8 cellular contexts compared by ENCODE assay signal in the genomic region with DNA sequence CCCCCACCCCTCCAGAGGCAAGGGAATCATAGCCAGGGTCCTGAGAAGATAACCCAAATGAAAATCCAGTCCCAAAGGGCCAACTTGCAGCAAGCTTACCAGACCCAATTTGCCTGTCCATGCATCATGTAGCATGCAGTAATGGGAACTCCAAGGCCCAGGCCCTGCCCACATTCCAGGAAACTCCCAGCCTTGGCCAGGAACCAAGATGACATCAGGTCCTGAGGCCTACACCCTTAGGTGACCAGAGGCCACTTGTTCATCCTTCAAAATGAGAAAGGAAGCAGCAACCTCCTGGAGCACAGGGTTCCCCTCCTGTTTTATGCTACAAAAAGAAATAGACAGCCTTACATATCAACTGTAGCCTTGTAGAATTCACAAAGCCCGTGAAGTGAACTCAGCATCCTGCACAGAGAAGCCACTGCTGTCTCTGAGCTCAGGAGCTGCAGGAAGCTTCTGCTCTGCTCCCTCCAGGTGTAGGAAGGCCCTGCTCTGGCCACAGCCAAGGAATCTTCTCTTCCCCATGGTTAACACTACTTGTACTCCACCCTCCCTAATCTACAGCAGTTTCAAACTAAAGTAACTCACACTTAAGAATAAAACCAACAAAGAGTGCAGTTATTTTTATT. TPM values are rescaled to one million over a fixed set of nuclear protein-coding genes. Genes with fewer than 3 reads are reported as not detected.
A peak's percentile ranks its signal among the peaks of the same experiment; 100 is the strongest.
DNase-seq lines count a peak whose midpoint lies in the region; ATAC-seq and TF ChIP-seq lines count a peak whose summit lies in the region.

No MANE protein-coding gene starts in this region.

- H3K4me3 ChIP-seq in foreskin fibroblast (ENCODE audit: low read depth in 1 of 2, low read length in 2 of 2), result no peak overlapping the region
- H3K4me3 ChIP-seq in trophoblast cell (ENCODE audit: low read depth, low read length), result no peak overlapping the region
- no peak overlapping the region for H3K4me3 ChIP-seq in MM.1S (ENCODE audit: low read length)

- no peak overlapping the region for H2AK5ac ChIP-seq in trophoblast cell (ENCODE audit: low read length)

- H3K9me3 Mint-ChIP-seq in activated naive CD4-positive, alpha-beta T cell treated with anti-CD3 and anti-CD28 coated beads, Interleukin-2, amount 10 ng/mL, durations not matched to agents 7 days and 5 days, result no peaks in the 10 kb centered on the region

- no peaks in the 10 kb centered on the region for H3K79me2 ChIP-seq in trophoblast cell (ENCODE audit: control insufficient read depth, insufficient read depth, low read length, poor library complexity)
- no peaks in the 10 kb centered on the region for H3K79me2 ChIP-seq in MM.1S (ENCODE audit: low read length)

- H3K4me2 ChIP-seq in trophoblast cell (ENCODE audit: low read length) (no peak overlapping the region), MM.1S (ENCODE audit: low read depth, low read length) (no peak overlapping the region)

- no peak overlapping the region for H3K4me3 Mint-ChIP-seq in activated naive CD4-positive, alpha-beta T cell treated with anti-CD3 and anti-CD28 coated beads, Interleukin-2, amount 10 ng/mL, durations not matched to agents 7 days and 5 days

- no peaks in the 10 kb centered on the region for H4K20me1 ChIP-seq in MM.1S (ENCODE audit: insufficient read depth, low read length)

- H3K27ac ChIP-seq in trophoblast cell (ENCODE audit: low read depth, low read length) (no peak overlapping the region), MM.1S (ENCODE audit: low read length) (no peak overlapping the region)

- CTCF ChIA-PET in activated naive CD4-positive, alpha-beta T cell treated with anti-CD3 and anti-CD28 coated beads, Interleukin-2, amount 10 ng/mL, durations not matched to agents 7 days and 5 days (lab: Charles Lee), result no interaction called here

- H2AFZ ChIP-seq in trophoblast cell (ENCODE audit: insufficient read depth, low read length, poor library complexity), result no peak overlapping the region
- no peak overlapping the region for H2AFZ ChIP-seq in MM.1S (ENCODE audit: low read length)

- H3F3A ChIP-seq in MM.1S (ENCODE audit: insufficient read depth, low read length), result no peaks in the 10 kb centered on the region

- no peak overlapping the region for H2BK120ac ChIP-seq in trophoblast cell (ENCODE audit: insufficient read depth, low read length, poor library complexity)

- ATAC-seq in GM19328 (IDR thresholded peaks at IDR 0.05; ENCODE audit: unreplicated experiment) (no peak), GM18519 (IDR thresholded peaks at IDR 0.05; ENCODE audit: low FRiP score, unreplicated experiment) (no peak)

- H3K27me3 ChIP-seq in trophoblast cell (ENCODE audit: insufficient read depth, low read length), result no peaks in the 10 kb centered on the region
- H3K27me3 ChIP-seq in MM.1S (replicated peaks; ENCODE audit: insufficient read depth, low read length), result no peaks in the 10 kb centered on the region

- no peak overlapping the region for H2BK5ac ChIP-seq in trophoblast cell (ENCODE audit: low read depth, low read length, poor library complexity)

- H4K12ac ChIP-seq in trophoblast cell (ENCODE audit: low read depth, low read length), result no peak overlapping the region

- no peaks in the 10 kb centered on the region for H3K9me3 ChIP-seq in trophoblast cell (ENCODE audit: insufficient read depth, low read depth, low read length)
- H3K9me3 ChIP-seq in MM.1S (replicated peaks; ENCODE audit: insufficient read depth, low read length), result no peaks in the 10 kb centered on the region

- H3K4me1 ChIP-seq in trophoblast cell (ENCODE audit: control insufficient read depth in 1 of 2, insufficient read depth in 2 of 2, low read length in 2 of 2), result peaks cover 3 to 5% of the 10 kb centered on the region in 2 experiments
- H3K4me1 ChIP-seq in MM.1S (ENCODE audit: low read length), result no peaks in the 10 kb centered on the region

- no peak overlapping the region for H3K27ac Mint-ChIP-seq in activated naive CD4-positive, alpha-beta T cell treated with anti-CD3 and anti-CD28 coated beads, Interleukin-2, amount 10 ng/mL, durations not matched to agents 7 days and 5 days

- H3K4ac ChIP-seq in trophoblast cell (ENCODE audit: low read depth, low read length), result no peak overlapping the region

- no peak overlapping the region for H4K8ac ChIP-seq in trophoblast cell (ENCODE audit: low read depth, low read length)

- DNase-seq in EL, result peak; percentile 89
- DNase-seq in SHP77 treated with DMSO at 0.1 percent for 48 hours (lab: John Stamatoyannopoulos, UW), result peak; percentile 18
- DNase-seq in foreskin fibroblast, result peak; percentile 80 to 89
- DNase-seq in trophoblast cell, result peak; percentile 74 to 78
- no peak for DNase-seq in activated naive CD4-positive, alpha-beta T cell treated with anti-CD3 and anti-CD28 coated beads, Interleukin-2, amount 10 ng/mL, durations not matched to agents 7 days and 5 days
- DNase-seq in MM.1S, result no peak

- H3K23ac ChIP-seq in trophoblast cell (ENCODE audit: low read length), result no peak overlapping the region

- no peak overlapping the region for H3K14ac ChIP-seq in trophoblast cell (ENCODE audit: low read length)

- no peak for TF ChIP-seq CTCF in foreskin fibroblast (IDR thresholded peaks at IDR 0.05; ENCODE audit: low read depth, low read length)
- TF ChIP-seq CTCF in MM.1S (IDR thresholded peaks at IDR 0.05; ENCODE audit: low read length), result no peak

- H3K9ac ChIP-seq in trophoblast cell (ENCODE audit: low read length), result no peak overlapping the region
- H3K9ac ChIP-seq in MM.1S (ENCODE audit: low read length), result no peak overlapping the region

- H3K9me2 ChIP-seq in MM.1S (replicated peaks; ENCODE audit: insufficient read depth, low read length), result no peaks in the 10 kb centered on the region

- H3K18ac ChIP-seq in trophoblast cell (ENCODE audit: low read length), result no peak overlapping the region

- WGBS in trophoblast cell (ENCODE audit: extremely low coverage, insufficient coverage, insufficient read length), result no CpG with 5 or more reads among the region's 1 CpG

- no peaks in the 10 kb centered on the region for H3K36me3 Mint-ChIP-seq in activated naive CD4-positive, alpha-beta T cell treated with anti-CD3 and anti-CD28 coated beads, Interleukin-2, amount 10 ng/mL, durations not matched to agents 7 days and 5 days

- H3K4me1 Mint-ChIP-seq in activated naive CD4-positive, alpha-beta T cell treated with anti-CD3 and anti-CD28 coated beads, Interleukin-2, amount 10 ng/mL, durations not matched to agents 7 days and 5 days, result no peaks in the 10 kb centered on the region

- no peak overlapping the region for H2BK12ac ChIP-seq in trophoblast cell (ENCODE audit: low read length)

- no peaks in the 10 kb centered on the region for H3K79me1 ChIP-seq in trophoblast cell (ENCODE audit: low read length)

- H4K91ac ChIP-seq in trophoblast cell (ENCODE audit: low read depth, low read length), result no peak overlapping the region

- H3K36me3 ChIP-seq in trophoblast cell (ENCODE audit: control insufficient read depth in 1 of 2, insufficient read depth in 2 of 2, low read length in 2 of 2) (no peaks in the 10 kb centered on the region), MM.1S (replicated peaks; ENCODE audit: insufficient read depth, low read length) (no peaks in the 10 kb centered on the region)

- peaks cover 12% of the 10 kb centered on the region for H3K27me3 Mint-ChIP-seq in activated naive CD4-positive, alpha-beta T cell treated with anti-CD3 and anti-CD28 coated beads, Interleukin-2, amount 10 ng/mL, durations not matched to agents 7 days and 5 days

RNA-seq across cellular contexts. Expression of a gene that starts 30.3 kb away (rescaled TPM):
- polyA plus RNA-seq in trophoblast cell (2013), result 24.4 and 24.9 TPM in 2 replicates

Comparison
In these comparisons a context has a peak if more than half of its experiments do, and no peak if none do; other contexts are left out.
1. DNase-seq: peak in EL (single experiment), SHP77 treated with DMSO at 0.1 percent for 48 hours (single experiment), foreskin fibroblast (2 of 2) and trophoblast cell (2 of 2); none in activated naive CD4-positive, alpha-beta T cell treated with anti-CD3 and anti-CD28 coated beads, Interleukin-2, amount 10 ng/mL, durations not matched to agents 7 days and 5 days (single experiment) and MM.1S (single experiment).